In the genomic region with DNA sequence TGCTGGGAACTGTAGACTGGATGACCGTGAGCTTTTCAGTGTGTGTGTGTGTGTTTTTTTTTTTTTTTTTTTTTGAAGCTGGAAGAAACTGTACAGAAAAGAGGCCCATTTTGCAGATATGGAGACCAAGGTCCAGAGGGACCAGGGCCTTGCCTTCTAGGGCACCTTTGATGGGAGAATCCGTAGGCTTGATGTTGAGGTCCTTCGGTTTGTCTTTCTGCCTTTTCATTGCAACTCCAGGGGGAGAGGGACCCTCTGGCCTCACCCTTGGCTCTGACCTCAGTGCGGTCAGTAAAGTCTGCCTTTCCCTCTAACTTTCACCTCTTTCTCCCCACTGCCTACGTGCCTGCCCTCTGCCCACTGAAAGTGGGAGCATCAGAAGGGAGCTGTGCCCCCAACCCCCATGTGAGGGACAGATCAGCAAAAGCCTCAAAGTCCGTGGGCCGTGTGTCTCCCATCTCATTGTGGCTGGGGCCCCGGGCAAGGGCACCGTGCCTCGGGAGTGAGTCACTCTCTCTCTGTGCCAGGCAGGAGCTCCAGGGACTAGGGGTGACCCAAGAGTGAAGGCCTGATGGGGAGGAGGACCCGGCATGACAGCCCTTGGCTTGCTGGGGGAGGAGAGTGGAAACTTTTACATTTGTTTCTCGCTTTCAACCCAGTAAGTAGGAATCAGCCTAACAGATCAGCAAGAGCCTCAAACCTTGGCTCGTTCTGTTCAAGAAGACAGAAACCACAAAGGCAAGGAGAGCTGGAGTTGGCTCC, we compare ENCODE assay signal across 8 cellular contexts.
DNase-seq lines count a peak whose midpoint lies in the region; ATAC-seq and TF ChIP-seq lines count a peak whose summit lies in the region.

No MANE protein-coding gene starts in this region.

- H3K27ac Mint-ChIP-seq in Caco-2 (ENCODE audit: unreplicated experiment) = peak overlapping the region; percentile 5

- H3K9me3 ChIP-seq in Caco-2 = no peaks in the 10 kb centered on the region

- BruUV-seq in Caco-2 (replicated peaks; lab: Mats Ljungman, UMichigan) = no TSS peak

- no peaks in the 10 kb centered on the region; the same call in 1 of the 2 replicates for H3K4me1 ChIP-seq in Caco-2

- ATAC-seq in esophagus mucosa = peak; percentile 75

- H3K27me3 Mint-ChIP-seq in Caco-2 (ENCODE audit: insufficient read depth, unreplicated experiment) = no peaks in the 10 kb centered on the region

- H3K27me3 ChIP-seq in Caco-2 (replicated peaks; ENCODE audit: control insufficient read depth, insufficient read depth, low read length) = no peaks in the 10 kb centered on the region

- CTCF ChIA-PET in Caco-2 (lab: Charles Lee) = interaction anchor here (1.4 kb wide), 1 partner anchor 19 kb away, joined by 11 read pairs; no protein-coding TSS in a partner anchor

- no peaks in the 10 kb centered on the region for H3K9me3 Mint-ChIP-seq in Caco-2 (ENCODE audit: unreplicated experiment)

- peaks cover 19% of the 10 kb centered on the region for H3K4me1 Mint-ChIP-seq in Caco-2 (ENCODE audit: low read depth, unreplicated experiment)

- no peaks in the 10 kb centered on the region for H3K36me3 ChIP-seq in Caco-2 (ENCODE audit: control insufficient read depth, insufficient read depth, low read length)

- intact Hi-C loops in Caco-2 (cut with micrococcal nuclease; ENCODE audit: unreplicated experiment) = no loop called here

- TF ChIP-seq CTCF in Caco-2 (IDR thresholded peaks at IDR 0.05; ENCODE audit: insufficient read depth in 1 of 2, low read depth in 1 of 2, low read length in 1 of 2, severe bottlenecking in 1 of 2, unreplicated experiment in 1 of 2) = no peak
- no peak for TF ChIP-seq CTCF in retinal pigment epithelial cell (conservative IDR thresholded peaks at IDR 0.05; ENCODE audit: low read depth, low read length)

- no peak for DNase-seq in Caco-2
- DNase-seq in SW 1271 (lab: John Stamatoyannopoulos, UW) = peak; percentile 44 to 51
- DNase-seq in retinal pigment epithelial cell (ENCODE audit: low read depth) = peak; percentile 56
- DNase-seq in DMS53 treated with DMSO at 0.1 percent for 48 hours (lab: John Stamatoyannopoulos, UW; ENCODE audit: unreplicated experiment) = no peak
- no peak for DNase-seq in NCI-H1694 treated with DMSO at 0.1 percent for 48 hours (lab: John Stamatoyannopoulos, UW)
- DNase-seq in NCI-H1092 treated with DMSO at 0.1 percent for 48 hours (lab: John Stamatoyannopoulos, UW) = no peak
- no peak for DNase-seq in DMS79 treated with DMSO at 0.1 percent for 48 hours (lab: John Stamatoyannopoulos, UW)

- peaks cover 12% of the 10 kb centered on the region for H3K36me3 Mint-ChIP-seq in Caco-2 (ENCODE audit: insufficient read depth, unreplicated experiment)

- no peak overlapping the region for H3K4me3 Mint-ChIP-seq in Caco-2 (ENCODE audit: unreplicated experiment)

- H3K4me3 ChIP-seq in Caco-2 (ENCODE audit: low read depth, low read length) (no peak overlapping the region), retinal pigment epithelial cell (ENCODE audit: low read length) (no peak overlapping the region)

- POLR2A ChIA-PET in Caco-2 (lab: Charles Lee) = no interaction called here

Comparison
In these comparisons a context has a peak if more than half of its experiments do, and no peak if none do; other contexts are left out.
1. DNase-seq: peak in SW 1271 (2 of 2) and retinal pigment epithelial cell (single experiment); none in Caco-2 (0 of 2), DMS53 treated with DMSO at 0.1 percent for 48 hours (single experiment), NCI-H1694 treated with DMSO at 0.1 percent for 48 hours (single experiment), NCI-H1092 treated with DMSO at 0.1 percent for 48 hours (single experiment) and DMS79 treated with DMSO at 0.1 percent for 48 hours (single experiment).